11 cellular contexts compared by ENCODE assay signal in the genomic region with DNA sequence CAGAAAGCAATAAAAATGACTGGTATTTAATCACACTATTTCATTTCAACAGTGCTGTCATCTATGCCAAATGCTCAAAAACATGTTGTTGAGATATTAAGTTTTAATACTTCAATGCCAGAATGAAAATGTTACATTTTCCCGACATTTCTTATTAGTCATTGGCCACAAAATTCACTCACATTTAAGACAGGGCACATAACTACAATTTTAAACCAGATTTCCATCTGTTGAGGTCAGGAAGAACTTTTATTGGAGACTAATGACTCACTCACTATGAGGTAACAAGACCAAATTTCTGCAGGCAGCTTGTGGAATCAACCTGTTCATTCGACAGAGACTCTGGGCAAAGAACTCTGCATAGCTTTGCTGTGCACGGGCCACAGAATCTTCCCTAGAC. TPM values are rescaled to one million over a fixed set of nuclear protein-coding genes. Genes with fewer than 3 reads are reported as not detected.
DNase-seq lines count a peak whose midpoint lies in the region; TF ChIP-seq lines count a peak whose summit lies in the region.
"Had no signal": no experiment of that assay in that cellular context is flagged by ENCODE, and none has a peak within 500 bp of the region (broad histone marks: within the 10 kb centered on the region; RNA-seq: fewer than 3 reads in every experiment).

No MANE protein-coding gene starts in this region.

- no peaks in the 10 kb centered on the region for H3K79me2 ChIP-seq in fibroblast of lung (ENCODE audit: control insufficient read depth, insufficient read depth, low read length)

- H3K4me1 ChIP-seq in fibroblast of lung (ENCODE audit: control insufficient read depth, extremely low read depth, insufficient read depth, low read length) (peaks cover 16% of the 10 kb centered on the region), skeletal muscle satellite cell (ENCODE audit: control insufficient read depth, insufficient read depth, low read length) (peaks cover 50% of the 10 kb centered on the region)

- H3K27ac ChIP-seq in fibroblast of lung (ENCODE audit: insufficient read depth, low read length) (peak overlapping the region; percentile 26), substantia nigra (ENCODE audit: low read depth, low read length, poor library complexity, severe bottlenecking) (no peak overlapping the region)
- H3K27ac ChIP-seq: body of pancreas had no signal

- no peak for TF ChIP-seq CTCF in fibroblast of lung (conservative IDR thresholded peaks at IDR 0.05 in 1 of 2, IDR thresholded peaks at IDR 0.05 in 1 of 2; ENCODE audit: low read depth in 1 of 2, low read length in 2 of 2)

- H4K20me1 ChIP-seq in fibroblast of lung (ENCODE audit: control insufficient read depth, extremely low read depth, insufficient read depth, low read length): no peaks in the 10 kb centered on the region

- no peak overlapping the region for H3K4me3 ChIP-seq in fibroblast of lung (replicated peaks in 1 of 4; ENCODE audit: control extremely low read depth in 1 of 4, insufficient read depth in 1 of 4, low read depth in 3 of 4, low read length in 4 of 4)
- no peak overlapping the region for H3K4me3 ChIP-seq in skeletal muscle satellite cell (ENCODE audit: low read length)
- H3K4me3 ChIP-seq: body of pancreas had no signal

- H3K9me3 ChIP-seq in fibroblast of lung (ENCODE audit: control insufficient read depth, insufficient read depth, low read depth, low read length): no peaks in the 10 kb centered on the region
- H3K9me3 ChIP-seq in skeletal muscle satellite cell (replicated peaks; ENCODE audit: low read length): no peaks in the 10 kb centered on the region
- H3K9me3 ChIP-seq: body of pancreas had no signal

- no peaks in the 10 kb centered on the region for H3K36me3 ChIP-seq in fibroblast of lung (ENCODE audit: control insufficient read depth, insufficient read depth, low read length)
- H3K36me3 ChIP-seq in skeletal muscle satellite cell (ENCODE audit: insufficient read depth, low read length): no peaks in the 10 kb centered on the region

- peak; percentile 81 for DNase-seq in GM04504 (ENCODE audit: low read depth)
- DNase-seq in NOMO-1 treated with dmso at 0.1 percent for 144 hours (lab: John Stamatoyannopoulos, UW; ENCODE audit: unreplicated experiment): peak; percentile 18
- peak; percentile 93 to 96 for DNase-seq in fibroblast of lung (ENCODE audit: low read depth in 2 of 2)
- DNase-seq in germinal center (ENCODE audit: low spot score): no peak
- no peak for DNase-seq in substantia nigra (lab: John Stamatoyannopoulos, UW)
- DNase-seq in D341Med (ENCODE audit: low spot score): no peak
- DNase-seq in NCI-H446 (lab: John Stamatoyannopoulos, UW): no peak
- DNase-seq: body of pancreas, immature natural killer cell, NCI-H1092 had no signal

- H3K27me3 ChIP-seq in fibroblast of lung (ENCODE audit: control insufficient read depth, insufficient read depth, low read length): no peaks in the 10 kb centered on the region
- H3K27me3 ChIP-seq in skeletal muscle satellite cell (ENCODE audit: control insufficient read depth, insufficient read depth, low read length): no peaks in the 10 kb centered on the region
- H3K27me3 ChIP-seq: body of pancreas had no signal

- H3K4me2 ChIP-seq in fibroblast of lung (ENCODE audit: extremely low read depth, insufficient read depth, low read length) (peak overlapping the region; percentile 30), skeletal muscle satellite cell (ENCODE audit: low read length) (peak overlapping the region; percentile 32)

- H3K9ac ChIP-seq in fibroblast of lung (ENCODE audit: insufficient read depth, low read length): no peak overlapping the region
- H3K9ac ChIP-seq in skeletal muscle satellite cell (ENCODE audit: low read depth, low read length): no peak overlapping the region

- no peak overlapping the region for H2AFZ ChIP-seq in fibroblast of lung (ENCODE audit: low read length)

RNA-seq across cellular contexts. Expression of a gene that starts 36.8 kb away (rescaled TPM):
- 4.9 and 6.9 TPM in 2 replicates for total RNA-seq in fibroblast of lung
- 9.4 and 12.5 TPM in 2 replicates for polyA plus RNA-seq in fibroblast of lung
- 6.5 and 7.9 TPM in 2 replicates for polyA plus RNA-seq in fibroblast of lung (2012)
- polyA minus RNA-seq in fibroblast of lung (ENCODE audit: low replicate concordance): 4.2 and 13.4 TPM in 2 replicates
- 7.4 and 10.0 TPM in 2 replicates for total RNA-seq in skeletal muscle satellite cell (2012; rRNA removed)

RNA-seq across cellular contexts. Expression of a gene that starts 44.2 kb away (rescaled TPM):
- total RNA-seq in fibroblast of lung: 0.50 and 0.77 TPM in 2 replicates
- polyA plus RNA-seq in fibroblast of lung: 0.40 and 0.53 TPM in 2 replicates
- 0.25 and 0.30 TPM in 2 replicates for polyA plus RNA-seq in fibroblast of lung (2012)
- not detected in 2 replicates for polyA minus RNA-seq in fibroblast of lung (ENCODE audit: low replicate concordance)
- total RNA-seq in skeletal muscle satellite cell (2012; rRNA removed): 0.25 and 1.5 TPM in 2 replicates

RNA-seq across cellular contexts. Expression of a gene that starts 44.4 kb away (rescaled TPM):
- 44.7 and 52.2 TPM in 2 replicates for total RNA-seq in fibroblast of lung
- polyA plus RNA-seq in fibroblast of lung: 172 and 210 TPM in 2 replicates
- polyA plus RNA-seq in fibroblast of lung (2012): 119 and 139 TPM in 2 replicates
- 20.7 and 25.0 TPM in 2 replicates for polyA minus RNA-seq in fibroblast of lung (ENCODE audit: low replicate concordance)
- 43.6 and 53.7 TPM in 2 replicates for total RNA-seq in skeletal muscle satellite cell (2012; rRNA removed)

Comparison
In these comparisons a context has a peak if more than half of its experiments do, and no peak if none do; other contexts are left out.
1. DNase-seq: peak in GM04504 (single experiment), NOMO-1 treated with dmso at 0.1 percent for 144 hours (single experiment) and fibroblast of lung (2 of 2); none in germinal center (single experiment), substantia nigra (0 of 49), D341Med (single experiment) and NCI-H446 (0 of 2).